ENCODE assay signal across 8 cellular contexts in the genomic region with DNA sequence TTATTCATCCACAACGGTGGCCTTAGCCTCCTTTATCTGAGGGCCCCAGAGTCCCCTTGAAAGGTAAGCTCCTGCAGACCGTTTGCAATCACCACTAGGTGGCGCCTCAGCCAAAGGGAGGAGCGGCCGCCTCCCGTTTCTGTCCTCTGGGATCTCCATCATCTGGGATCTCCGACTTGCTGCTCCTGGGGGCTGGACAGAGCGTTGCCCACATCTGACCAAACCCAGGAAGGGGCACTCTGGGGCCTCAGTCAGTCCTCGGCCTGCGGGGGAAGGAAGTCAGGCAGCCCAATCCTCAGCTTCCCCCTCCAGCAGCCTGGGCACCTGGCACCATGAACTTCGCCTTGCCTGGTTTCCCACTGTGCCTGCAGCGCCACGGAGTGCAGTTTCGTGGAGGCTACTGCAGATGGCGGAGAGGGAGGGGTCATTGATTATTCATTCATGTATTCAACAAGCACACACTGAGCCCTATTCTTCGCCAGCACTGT. TPM values are rescaled to one million over a fixed set of nuclear protein-coding genes. Genes with fewer than 3 reads are reported as not detected.
DNase-seq lines count a peak whose midpoint lies in the region; ATAC-seq, FAIRE-seq and TF ChIP-seq lines count a peak whose summit lies in the region.

No MANE protein-coding gene starts in this region.

- H3K36me3 Mint-ChIP-seq in activated CD4-positive, alpha-beta memory T cell treated with anti-CD3 and anti-CD28 coated beads, Interleukin-2, amount 10 ng/mL, durations not matched to agents 7 days and 5 days (ENCODE audit: low read depth), result no peaks in the 10 kb centered on the region
- H3K36me3 Mint-ChIP-seq in stimulated activated effector memory CD8-positive, alpha-beta T cell treated with anti-CD3 and anti-CD28 coated beads, Interleukin-12 subunit alpha, Interleukin-12 subunit beta, amount 100 ng/mL, for 72 hours, result no peaks in the 10 kb centered on the region

- H3K9me3 ChIP-seq in BLaER1 treated with 17β-estradiol and CSF1 and Interleukin-3, amounts not matched to agents 10 nM and 100 nM (replicated peaks in 1 of 11), result no peaks in the 10 kb centered on the region
- no peaks in the 10 kb centered on the region for H3K9me3 ChIP-seq in effector memory CD4-positive, alpha-beta T cell (ENCODE audit: control insufficient read depth, low read length)

- H3K27me3 Mint-ChIP-seq in activated CD4-positive, alpha-beta memory T cell treated with anti-CD3 and anti-CD28 coated beads, Interleukin-2, amount 10 ng/mL, durations not matched to agents 7 days and 5 days, result no peaks in the 10 kb centered on the region

- H3K4me2 ChIP-seq in BLaER1 treated with 17β-estradiol and CSF1 and Interleukin-3, amounts not matched to agents 10 nM and 100 nM, result peak overlapping the region in 10 of 11 experiments; percentile 17 to 64 (median 42); a peak in 15 of 22 replicates

- no peaks in the 10 kb centered on the region for H3K4me1 Mint-ChIP-seq in activated CD4-positive, alpha-beta memory T cell treated with anti-CD3 and anti-CD28 coated beads, Interleukin-2, amount 10 ng/mL, durations not matched to agents 7 days and 5 days
- H3K4me1 Mint-ChIP-seq in stimulated activated effector memory CD8-positive, alpha-beta T cell treated with anti-CD3 and anti-CD28 coated beads, Interleukin-12 subunit alpha, Interleukin-12 subunit beta, amount 100 ng/mL, for 72 hours, result peaks cover 13% of the 10 kb centered on the region

- H3K9me3 Mint-ChIP-seq in activated CD4-positive, alpha-beta memory T cell treated with anti-CD3 and anti-CD28 coated beads, Interleukin-2, amount 10 ng/mL, durations not matched to agents 7 days and 5 days, result no peaks in the 10 kb centered on the region
- H3K9me3 Mint-ChIP-seq in stimulated activated effector memory CD8-positive, alpha-beta T cell treated with anti-CD3 and anti-CD28 coated beads, Interleukin-12 subunit alpha, Interleukin-12 subunit beta, amount 100 ng/mL, for 72 hours, result no peaks in the 10 kb centered on the region

- ATAC-seq in stimulated activated effector memory CD8-positive, alpha-beta T cell treated with anti-CD3 and anti-CD28 coated beads, Interleukin-12 subunit alpha, Interleukin-12 subunit beta, amount 100 ng/mL, for 72 hours, result peak; percentile 55
- ATAC-seq in GM18870 (IDR thresholded peaks at IDR 0.05; ENCODE audit: unreplicated experiment), result no peak

- H3K27me3 ChIP-seq in BLaER1 treated with 17β-estradiol and CSF1 and Interleukin-3, amounts not matched to agents 10 nM and 100 nM, result no peaks in the 10 kb centered on the region
- no peaks in the 10 kb centered on the region for H3K27me3 ChIP-seq in effector memory CD4-positive, alpha-beta T cell (replicated peaks; ENCODE audit: control insufficient read depth, insufficient read depth, low read length, poor library complexity, severe bottlenecking)

- no peak overlapping the region for H3K27ac Mint-ChIP-seq in activated CD4-positive, alpha-beta memory T cell treated with anti-CD3 and anti-CD28 coated beads, Interleukin-2, amount 10 ng/mL, durations not matched to agents 7 days and 5 days
- H3K27ac Mint-ChIP-seq in stimulated activated effector memory CD8-positive, alpha-beta T cell treated with anti-CD3 and anti-CD28 coated beads, Interleukin-12 subunit alpha, Interleukin-12 subunit beta, amount 100 ng/mL, for 72 hours, result peak overlapping the region; percentile 37

- peaks cover 0 to 61% (median 31%) of the 10 kb centered on the region in 10 experiments; a peak in 14 of 20 replicates for H3K4me1 ChIP-seq in BLaER1 treated with 17β-estradiol and CSF1 and Interleukin-3, amounts not matched to agents 10 nM and 100 nM
- no peaks in the 10 kb centered on the region for H3K4me1 ChIP-seq in effector memory CD4-positive, alpha-beta T cell (ENCODE audit: control insufficient read depth, insufficient read depth, low read length, poor library complexity, severe bottlenecking)

- POLR2A ChIA-PET in activated CD4-positive, alpha-beta memory T cell treated with anti-CD3 and anti-CD28 coated beads, Interleukin-2, amount 10 ng/mL, durations not matched to agents 7 days and 5 days (lab: Charles Lee), result no interaction called here

- DNase-seq in H54 (ENCODE audit: insufficient read length, low spot score) (peak; percentile 86), NCI-H460 (ENCODE audit: extremely low read depth, low read depth) (peak; percentile 45), midbrain (lab: John Stamatoyannopoulos, UW) (peak; percentile 87)
- DNase-seq in activated CD4-positive, alpha-beta memory T cell treated with anti-CD3 and anti-CD28 coated beads, Interleukin-2, amount 10 ng/mL, durations not matched to agents 7 days and 5 days, result peak; percentile 58
- peak; percentile 20 to 41 (median 21) for DNase-seq in effector memory CD4-positive, alpha-beta T cell
- peak; percentile 43 to 78 for DNase-seq in stimulated activated effector memory CD8-positive, alpha-beta T cell treated with anti-CD3 and anti-CD28 coated beads, Interleukin-12 subunit alpha, Interleukin-12 subunit beta, amount 100 ng/mL, for 72 hours (ENCODE audit: low spot score in 2 of 2)

- CTCF ChIA-PET in activated CD4-positive, alpha-beta memory T cell treated with anti-CD3 and anti-CD28 coated beads, Interleukin-2, amount 10 ng/mL, durations not matched to agents 7 days and 5 days (lab: Charles Lee), result interaction anchor here (0.7 to 7.5 kb wide), 26 partner anchors 10 to 370 kb away, joined by 3 to 144 read pairs (median 4); no protein-coding TSS in a partner anchor

- no peak for TF ChIP-seq POLR2A in H54 (IDR thresholded peaks at IDR 0.05; ENCODE audit: low read depth, low read length)

- peaks cover 0 to 14% (median 0%) of the 10 kb centered on the region in 11 experiments; a peak in 7 of 22 replicates for H3K36me3 ChIP-seq in BLaER1 treated with 17β-estradiol and CSF1 and Interleukin-3, amounts not matched to agents 10 nM and 100 nM
- H3K36me3 ChIP-seq in effector memory CD4-positive, alpha-beta T cell (ENCODE audit: control insufficient read depth, insufficient read depth, low read length), result peaks cover 26% of the 10 kb centered on the region

- H3K4me3 ChIP-seq in BLaER1 treated with 17β-estradiol and CSF1 and Interleukin-3, amounts not matched to agents 10 nM and 100 nM, result no peak overlapping the region
- no peak overlapping the region for H3K4me3 ChIP-seq in effector memory CD4-positive, alpha-beta T cell (ENCODE audit: insufficient read depth, low read depth, low read length, poor library complexity, severe bottlenecking)

- no peak overlapping the region for H3K9ac ChIP-seq in BLaER1 treated with 17β-estradiol and CSF1 and Interleukin-3, amounts not matched to agents 10 nM and 100 nM

- H4K20me1 ChIP-seq in BLaER1 treated with 17β-estradiol and CSF1 and Interleukin-3, amounts not matched to agents 10 nM and 100 nM, result peaks cover 0 to 66% (median 50%) of the 10 kb centered on the region in 11 experiments; a peak in 20 of 22 replicates

- no peak for FAIRE-seq in H54 (lab: Jason Lieb, UNC)

- no peak overlapping the region for H3K27ac ChIP-seq in BLaER1 treated with 17β-estradiol and CSF1 and Interleukin-3, amounts not matched to agents 10 nM and 100 nM
- no peak overlapping the region for H3K27ac ChIP-seq in effector memory CD4-positive, alpha-beta T cell (ENCODE audit: insufficient read depth, low read length, poor library complexity, severe bottlenecking)

- H3K4me3 Mint-ChIP-seq in activated CD4-positive, alpha-beta memory T cell treated with anti-CD3 and anti-CD28 coated beads, Interleukin-2, amount 10 ng/mL, durations not matched to agents 7 days and 5 days, result no peak overlapping the region
- no peak overlapping the region for H3K4me3 Mint-ChIP-seq in stimulated activated effector memory CD8-positive, alpha-beta T cell treated with anti-CD3 and anti-CD28 coated beads, Interleukin-12 subunit alpha, Interleukin-12 subunit beta, amount 100 ng/mL, for 72 hours

RNA-seq across cellular contexts. Expression of a gene that starts 23.5 kb away (rescaled TPM):
- 0.20 TPM in 1 of 2 replicates, not detected in the other for total RNA-seq in NCI-H460 (2014; rRNA removed; shearing (Covaris generic))
- polyA plus RNA-seq in NCI-H460 (2014; cell fraction: nucleus; rRNA removed), result 0.94 and 1.1 TPM in 2 replicates
- under 1 TPM; 0.73 to 0.81 TPM for total RNA-seq in activated CD4-positive, alpha-beta memory T cell treated with anti-CD3 and anti-CD28 coated beads, Interleukin-2, amount 10 ng/mL, durations not matched to agents 7 days and 5 days

Comparison
In these comparisons a context has a peak if more than half of its experiments do, and no peak if none do; other contexts are left out.
1. DNase-seq: peak in every context shown above with its lines; median percentile 87 in midbrain; 86 in H54; 60 in stimulated activated effector memory CD8-positive, alpha-beta T cell treated with anti-CD3 and anti-CD28 coated beads, Interleukin-12 subunit alpha, Interleukin-12 subunit beta, amount 100 ng/mL, for 72 hours; 58 in activated CD4-positive, alpha-beta memory T cell treated with anti-CD3 and anti-CD28 coated beads, Interleukin-2, amount 10 ng/mL, durations not matched to agents 7 days and 5 days; 45 in NCI-H460; 21 in effector memory CD4-positive, alpha-beta T cell.